In the genomic region with DNA sequence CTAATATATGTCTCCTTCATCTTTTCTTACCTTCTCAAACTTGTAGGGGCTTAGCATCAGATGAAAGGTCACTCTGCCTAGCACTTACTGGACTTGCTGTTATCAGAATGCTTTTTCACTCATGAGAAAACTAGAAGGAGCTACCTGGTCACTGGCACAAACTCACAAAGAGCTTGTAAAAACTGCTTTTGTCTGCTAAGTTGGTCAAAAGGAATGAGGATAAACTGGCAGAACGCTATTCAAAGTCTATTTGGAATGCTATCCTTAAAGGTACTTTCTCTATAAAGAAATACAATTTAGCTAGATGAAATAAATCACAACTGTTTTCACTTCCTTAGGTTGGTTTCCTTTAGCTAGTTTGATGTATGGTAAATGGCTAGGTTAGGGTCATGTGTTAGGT, we compare ENCODE assay signal across 7 cellular contexts. TPM values are rescaled to one million over a fixed set of nuclear protein-coding genes. Genes with fewer than 3 reads are reported as not detected.
DNase-seq lines count a peak whose midpoint lies in the region; FAIRE-seq and TF ChIP-seq lines count a peak whose summit lies in the region.
"Not testable (repeated sequence)": the region's sequence is repeated elsewhere in the genome, so short reads cannot be mapped to it uniquely, and the experiment has no call there.

No MANE protein-coding gene starts in this region.

- H3K27me3 ChIP-seq in CD8-positive, alpha-beta memory T cell (ENCODE audit: insufficient read depth, low read length, poor library complexity, severe bottlenecking); OCI-LY1 (ENCODE audit: insufficient read depth, low read length); SK-N-SH (ENCODE audit: insufficient read depth); keratinocyte (ENCODE audit: control insufficient read depth, extremely low read depth, insufficient read depth, low read length); skeletal muscle satellite cell (ENCODE audit: control insufficient read depth, insufficient read depth, low read length): not testable (repeated sequence)

- DNase-seq in CD8-positive, alpha-beta memory T cell; SK-N-SH; endothelial cell (ENCODE audit: low spot score); keratinocyte (ENCODE audit: low read depth, low spot score): not testable (repeated sequence)

- H3F3A ChIP-seq in OCI-LY1 (ENCODE audit: insufficient read depth, low read length), result not testable (repeated sequence)
- peaks cover 43% of the 10 kb centered on the region for H3F3A ChIP-seq in SK-N-SH (replicated peaks; ENCODE audit: insufficient read depth)

- H4K20me1 ChIP-seq in OCI-LY1 (ENCODE audit: insufficient read depth, low read length); SK-N-SH (ENCODE audit: insufficient read depth); keratinocyte (ENCODE audit: control insufficient read depth, extremely low read depth, insufficient read depth, low read length): not testable (repeated sequence)

- H3K4me1 Mint-ChIP-seq in CD8-positive, alpha-beta memory T cell, result peaks cover 10 to 14% (median 13%) of the 10 kb centered on the region in 3 donors
- peaks cover 17% of the 10 kb centered on the region for H3K4me1 Mint-ChIP-seq in endothelial cell (ENCODE audit: unreplicated experiment)
- H3K4me1 Mint-ChIP-seq in nephron, result not testable (repeated sequence)

- peaks cover 15% of the 10 kb centered on the region for H3K4me1 ChIP-seq in CD8-positive, alpha-beta memory T cell (ENCODE audit: insufficient read depth, low read length)
- H3K4me1 ChIP-seq in OCI-LY1 (ENCODE audit: insufficient read depth, low read length, severe bottlenecking) (peaks cover 27% of the 10 kb centered on the region), SK-N-SH (ENCODE audit: control insufficient read depth in 1 of 2, insufficient read depth in 2 of 2, low read depth in 1 of 2, low read length in 1 of 2) (peaks cover 11 to 40% of the 10 kb centered on the region in 2 experiments), keratinocyte (ENCODE audit: control insufficient read depth, extremely low read depth, insufficient read depth, low read length) (peaks cover 41% of the 10 kb centered on the region), skeletal muscle satellite cell (ENCODE audit: control insufficient read depth, insufficient read depth, low read length) (peaks cover 49% of the 10 kb centered on the region)

- 92% methylated on average over 1 of the region's 1 CpG for WGBS in SK-N-SH (ENCODE audit: low lambda C conversion rate)

- peaks cover 33% of the 10 kb centered on the region for H3K36me3 ChIP-seq in CD8-positive, alpha-beta memory T cell (ENCODE audit: insufficient read depth, low read length)
- peaks cover 37% of the 10 kb centered on the region; the same call in 1 of the 2 replicates for H3K36me3 ChIP-seq in OCI-LY1 (ENCODE audit: insufficient read depth, low read length)
- peaks cover 42 to 51% of the 10 kb centered on the region in 2 experiments for H3K36me3 ChIP-seq in SK-N-SH (replicated peaks in 1 of 2; ENCODE audit: control insufficient read depth in 1 of 2, insufficient read depth in 2 of 2, low read length in 1 of 2)
- H3K36me3 ChIP-seq in keratinocyte (ENCODE audit: control insufficient read depth in 2 of 2, extremely low read depth in 1 of 2, insufficient read depth in 2 of 2, low read length in 2 of 2), result peaks cover 6 to 10% of the 10 kb centered on the region in 2 experiments
- peaks cover 34% of the 10 kb centered on the region for H3K36me3 ChIP-seq in skeletal muscle satellite cell (ENCODE audit: insufficient read depth, low read length)

- TF ChIP-seq RAD21 in SK-N-SH (IDR thresholded peaks at IDR 0.05; ENCODE audit: low read length), result not testable (repeated sequence)

- CTCF ChIA-PET in CD8-positive, alpha-beta memory T cell (lab: Charles Lee), result not testable (repeated sequence)
- CTCF ChIA-PET in SK-N-SH (lab: Yijun Ruan, JAX), result interaction anchor here (1.1 kb wide), 1 partner anchor 40 kb away, joined by 3 read pairs; no protein-coding TSS in a partner anchor

- dilution Hi-C loops in keratinocyte (cut with MboI; ENCODE audit: extremely low pct_ligation_motif_present, low sequenced_read_pairs), result not testable (repeated sequence)

- peak overlapping the region in 6 of 8 donors; percentile 11 to 85 (median 52) for H3K27ac Mint-ChIP-seq in CD8-positive, alpha-beta memory T cell
- peak overlapping the region; percentile 96 for H3K27ac Mint-ChIP-seq in endothelial cell (ENCODE audit: unreplicated experiment)
- H3K27ac Mint-ChIP-seq in nephron, result not testable (repeated sequence)

- not testable (repeated sequence) for TF ChIP-seq CTCF in OCI-LY1 (IDR thresholded peaks at IDR 0.05; ENCODE audit: low read length); SK-N-SH (IDR thresholded peaks at IDR 0.05); endothelial cell (IDR thresholded peaks at IDR 0.05; ENCODE audit: unreplicated experiment); keratinocyte (optimal IDR thresholded peaks at IDR 0.05 in 1 of 3, IDR thresholded peaks at IDR 0.05 in 1 of 3, conservative IDR thresholded peaks at IDR 0.05 in 1 of 3; ENCODE audit: extremely low read depth in 1 of 3, insufficient read depth in 2 of 3, low read length in 3 of 3); nephron (IDR thresholded peaks at IDR 0.05; ENCODE audit: unreplicated experiment in 3 of 3)

- not testable (repeated sequence) for H3K9me3 ChIP-seq in CD8-positive, alpha-beta memory T cell (ENCODE audit: low read length); OCI-LY1 (ENCODE audit: low read length); SK-N-SH; keratinocyte (ENCODE audit: control insufficient read depth, low read depth, low read length); skeletal muscle satellite cell (replicated peaks; ENCODE audit: low read length)

- H3K9me2 ChIP-seq in OCI-LY1 (ENCODE audit: low read depth, low read length); SK-N-SH: not testable (repeated sequence)

- H3K27ac ChIP-seq in CD8-positive, alpha-beta memory T cell (ENCODE audit: low read depth, low read length), result not testable (repeated sequence)
- H3K27ac ChIP-seq in OCI-LY1 (ENCODE audit: low read depth, low read length, poor library complexity, severe bottlenecking) (peak overlapping the region; percentile 9), SK-N-SH (ENCODE audit: low read depth in 2 of 2, low read length in 1 of 2) (peak overlapping the region; percentile 20 to 93; a peak in 2 of 4 replicates), keratinocyte (ENCODE audit: control insufficient read depth, insufficient read depth, low read length) (peak overlapping the region; percentile 4)

- H3K4me3 ChIP-seq in CD8-positive, alpha-beta memory T cell (ENCODE audit: low read length); OCI-LY1 (ENCODE audit: low read depth, low read length, poor library complexity, severe bottlenecking); SK-N-SH (ENCODE audit: low read depth in 2 of 2, low read length in 1 of 2); keratinocyte (ENCODE audit: control insufficient read depth in 2 of 3, extremely low read depth in 1 of 3, insufficient read depth in 2 of 3, low read depth in 1 of 3, low read length in 3 of 3); skeletal muscle satellite cell (ENCODE audit: low read length): not testable (repeated sequence)

- H2AFZ ChIP-seq in OCI-LY1 (ENCODE audit: low read length); SK-N-SH (ENCODE audit: low read depth); keratinocyte (ENCODE audit: control insufficient read depth, low read length): not testable (repeated sequence)

- peak; percentile 9 for FAIRE-seq in keratinocyte (lab: Jason Lieb, UNC)

- POLR2A ChIA-PET in CD8-positive, alpha-beta memory T cell (lab: Charles Lee); SK-N-SH (lab: Yijun Ruan, JAX): not testable (repeated sequence)

- H3K9me1 ChIP-seq in keratinocyte (ENCODE audit: control insufficient read depth, extremely low read depth, insufficient read depth, low read length), result not testable (repeated sequence)

- not testable (repeated sequence) for H3K9ac ChIP-seq in OCI-LY1 (ENCODE audit: low read length); SK-N-SH; keratinocyte (ENCODE audit: control insufficient read depth, extremely low read depth, insufficient read depth, low read length)
- H3K9ac ChIP-seq in skeletal muscle satellite cell (ENCODE audit: low read depth, low read length), result peak overlapping the region; percentile 5

- not testable (repeated sequence) for H3K79me2 ChIP-seq in OCI-LY1 (ENCODE audit: insufficient read depth, low read length)
- peaks cover 24% of the 10 kb centered on the region for H3K79me2 ChIP-seq in SK-N-SH (ENCODE audit: insufficient read depth)
- peaks cover 19% of the 10 kb centered on the region for H3K79me2 ChIP-seq in keratinocyte (ENCODE audit: control insufficient read depth, insufficient read depth, low read length)

- not testable (repeated sequence) for TF ChIP-seq EP300 in SK-N-SH (IDR thresholded peaks at IDR 0.05; ENCODE audit: borderline replicate concordance in 1 of 2, low read depth in 1 of 2, low read length in 1 of 2)

- not testable (repeated sequence) for H3K9me3 Mint-ChIP-seq in CD8-positive, alpha-beta memory T cell; endothelial cell (ENCODE audit: unreplicated experiment); nephron

- H3K4me2 ChIP-seq in OCI-LY1 (ENCODE audit: low read length); SK-N-SH; keratinocyte (ENCODE audit: control insufficient read depth, extremely low read depth, insufficient read depth, low read depth, low read length); skeletal muscle satellite cell (ENCODE audit: low read length): not testable (repeated sequence)

- not testable (repeated sequence) for H3K27me3 Mint-ChIP-seq in CD8-positive, alpha-beta memory T cell; endothelial cell (ENCODE audit: unreplicated experiment); nephron (ENCODE audit: low read depth)

- H3K36me3 Mint-ChIP-seq in CD8-positive, alpha-beta memory T cell, result peaks cover 0 to 42% (median 25%) of the 10 kb centered on the region in 3 donors
- peaks cover 33% of the 10 kb centered on the region for H3K36me3 Mint-ChIP-seq in endothelial cell (ENCODE audit: low read depth, unreplicated experiment)
- H3K36me3 Mint-ChIP-seq in nephron (ENCODE audit: low read depth), result peaks cover 41% of the 10 kb centered on the region

- peak overlapping the region in 1 of 7 donors; percentile 16 for H3K4me3 Mint-ChIP-seq in CD8-positive, alpha-beta memory T cell
- not testable (repeated sequence) for H3K4me3 Mint-ChIP-seq in endothelial cell (ENCODE audit: unreplicated experiment)
- H3K4me3 Mint-ChIP-seq in nephron, result peak overlapping the region; percentile 39 to 73 (median 60)

RNA-seq across cellular contexts. Expression of gene CCDC121, which starts 2.5 kb away (rescaled TPM):
- total RNA-seq in CD8-positive, alpha-beta memory T cell, result under 1 TPM; 0.20 to 0.58 TPM
- polyA plus RNA-seq in CD8-positive, alpha-beta memory T cell, result 0.62 TPM
- 2.3 and 2.7 TPM in 2 replicates for polyA plus RNA-seq in SK-N-SH (2012; rRNA removed)
- polyA plus RNA-seq in SK-N-SH (2012; cell fraction: cytosol; rRNA removed), result 2.5 and 2.8 TPM in 2 replicates
- 2.8 and 3.3 TPM in 2 replicates for polyA plus RNA-seq in SK-N-SH (2012; cell fraction: nucleus; rRNA removed)
- total RNA-seq in endothelial cell (ENCODE audit: unreplicated experiment), result 4.7 TPM
- 0.86 to 1.1 TPM (median 1.1 TPM) in 3 replicates for polyA plus RNA-seq in keratinocyte
- 0.70 TPM for polyA plus RNA-seq in keratinocyte (2011; ENCODE audit: low read depth)
- 0.40 and 0.89 TPM in 2 replicates for polyA plus RNA-seq in keratinocyte (2011; cell fraction: cytosol; rRNA removed)
- 2.1 TPM in 2 replicates for polyA plus RNA-seq in keratinocyte (2011; cell fraction: nucleus; rRNA removed)
- polyA plus RNA-seq in keratinocyte (2012; ENCODE audit: low replicate concordance), result 0.83 and 1.00 TPM in 2 replicates
- polyA minus RNA-seq in keratinocyte, result 0.66 to 1.0 TPM (median 0.69 TPM) in 3 replicates
- polyA minus RNA-seq in keratinocyte (2011; cell fraction: cytosol; rRNA and poly(A)+ RNA removed), result not detected
- 4.0 and 5.7 TPM in 2 replicates for polyA minus RNA-seq in keratinocyte (2011; cell fraction: nucleus; rRNA and poly(A)+ RNA removed)
- total RNA-seq in skeletal muscle satellite cell (2012; rRNA removed), result 0.25 and 1.1 TPM in 2 replicates

RNA-seq across cellular contexts. Expression of gene GPN1, which starts 2.5 kb away (rescaled TPM):
- 10 to 100 TPM; 67.3 to 70.5 TPM for total RNA-seq in CD8-positive, alpha-beta memory T cell
- 63.6 TPM for polyA plus RNA-seq in CD8-positive, alpha-beta memory T cell
- 74.0 and 92.8 TPM in 2 replicates for polyA plus RNA-seq in SK-N-SH (2012; rRNA removed)
- polyA plus RNA-seq in SK-N-SH (2012; cell fraction: cytosol; rRNA removed), result 97.6 and 100 TPM in 2 replicates
- polyA plus RNA-seq in SK-N-SH (2012; cell fraction: nucleus; rRNA removed), result 56.0 and 77.7 TPM in 2 replicates
- 39.7 TPM for total RNA-seq in endothelial cell (ENCODE audit: unreplicated experiment)
- 77.8 to 103 TPM (median 85.7 TPM) in 3 replicates for polyA plus RNA-seq in keratinocyte
- polyA plus RNA-seq in keratinocyte (2011; ENCODE audit: low read depth), result 56.9 TPM
- polyA plus RNA-seq in keratinocyte (2011; cell fraction: cytosol; rRNA removed), result 60.5 and 106 TPM in 2 replicates
- 60.4 and 65.4 TPM in 2 replicates for polyA plus RNA-seq in keratinocyte (2011; cell fraction: nucleus; rRNA removed)
- polyA plus RNA-seq in keratinocyte (2012; ENCODE audit: low replicate concordance), result 37.4 and 68.4 TPM in 2 replicates
- polyA minus RNA-seq in keratinocyte, result 42.3 to 76.8 TPM (median 65.0 TPM) in 3 replicates
- polyA minus RNA-seq in keratinocyte (2011; cell fraction: cytosol; rRNA and poly(A)+ RNA removed), result 58.7 TPM
- 47.4 and 91.5 TPM in 2 replicates for polyA minus RNA-seq in keratinocyte (2011; cell fraction: nucleus; rRNA and poly(A)+ RNA removed)
- total RNA-seq in skeletal muscle satellite cell (2012; rRNA removed), result 44.6 and 48.5 TPM in 2 replicates

RNA-seq across cellular contexts. Expression of gene SUPT7L, which starts 37.1 kb away (rescaled TPM):
- 10 to 100 TPM; 31.1 to 33.6 TPM for total RNA-seq in CD8-positive, alpha-beta memory T cell
- 24.6 TPM for polyA plus RNA-seq in CD8-positive, alpha-beta memory T cell
- polyA plus RNA-seq in SK-N-SH (2012; rRNA removed), result 49.7 and 69.3 TPM in 2 replicates
- polyA plus RNA-seq in SK-N-SH (2012; cell fraction: cytosol; rRNA removed), result 28.3 and 33.5 TPM in 2 replicates
- polyA plus RNA-seq in SK-N-SH (2012; cell fraction: nucleus; rRNA removed), result 135 and 184 TPM in 2 replicates
- total RNA-seq in endothelial cell (ENCODE audit: unreplicated experiment), result 39.1 TPM
- polyA plus RNA-seq in keratinocyte, result 30.4 to 39.8 TPM (median 38.5 TPM) in 3 replicates
- polyA plus RNA-seq in keratinocyte (2011; ENCODE audit: low read depth), result 9.7 TPM
- 19.8 and 27.1 TPM in 2 replicates for polyA plus RNA-seq in keratinocyte (2011; cell fraction: cytosol; rRNA removed)
- 110 and 119 TPM in 2 replicates for polyA plus RNA-seq in keratinocyte (2011; cell fraction: nucleus; rRNA removed)
- 20.7 and 21.2 TPM in 2 replicates for polyA plus RNA-seq in keratinocyte (2012; ENCODE audit: low replicate concordance)
- 21.2 to 31.2 TPM (median 31.2 TPM) in 3 replicates for polyA minus RNA-seq in keratinocyte
- polyA minus RNA-seq in keratinocyte (2011; cell fraction: cytosol; rRNA and poly(A)+ RNA removed), result 15.7 TPM
- 28.8 and 34.4 TPM in 2 replicates for polyA minus RNA-seq in keratinocyte (2011; cell fraction: nucleus; rRNA and poly(A)+ RNA removed)
- total RNA-seq in skeletal muscle satellite cell (2012; rRNA removed), result 25.1 and 26.6 TPM in 2 replicates

RNA-seq across cellular contexts. Expression of gene SLC4A1AP, which starts 37.4 kb away (rescaled TPM):
- total RNA-seq in CD8-positive, alpha-beta memory T cell, result 10 to 100 TPM; 28.6 to 29.6 TPM
- 29.1 TPM for polyA plus RNA-seq in CD8-positive, alpha-beta memory T cell
- polyA plus RNA-seq in SK-N-SH (2012; rRNA removed) (9.4 and 9.8 TPM in 2 replicates), keratinocyte (10.3 to 17.0 TPM (median 13.5 TPM) in 3 replicates)
- polyA plus RNA-seq in SK-N-SH (2012; cell fraction: cytosol; rRNA removed), result 10.6 and 13.9 TPM in 2 replicates
- polyA plus RNA-seq in SK-N-SH (2012; cell fraction: nucleus; rRNA removed), result 8.7 and 11.4 TPM in 2 replicates
- total RNA-seq in endothelial cell (ENCODE audit: unreplicated experiment), result 19.8 TPM
- polyA plus RNA-seq in keratinocyte (2011; ENCODE audit: low read depth), result 56.3 TPM
- 12.6 and 15.0 TPM in 2 replicates for polyA plus RNA-seq in keratinocyte (2011; cell fraction: cytosol; rRNA removed)
- polyA plus RNA-seq in keratinocyte (2011; cell fraction: nucleus; rRNA removed), result 20.6 and 27.6 TPM in 2 replicates
- polyA plus RNA-seq in keratinocyte (2012; ENCODE audit: low replicate concordance), result 19.9 and 24.1 TPM in 2 replicates
- 5.0 to 6.8 TPM (median 6.0 TPM) in 3 replicates for polyA minus RNA-seq in keratinocyte
- 10.7 TPM for polyA minus RNA-seq in keratinocyte (2011; cell fraction: cytosol; rRNA and poly(A)+ RNA removed)
- polyA minus RNA-seq in keratinocyte (2011; cell fraction: nucleus; rRNA and poly(A)+ RNA removed), result 8.3 and 10.8 TPM in 2 replicates
- total RNA-seq in skeletal muscle satellite cell (2012; rRNA removed), result 25.3 and 29.9 TPM in 2 replicates

RNA-seq across cellular contexts. Expression of gene ZNF512, which starts 43.5 kb away (rescaled TPM):
- 10 to 100 TPM; 20.6 to 21.8 TPM for total RNA-seq in CD8-positive, alpha-beta memory T cell
- polyA plus RNA-seq in CD8-positive, alpha-beta memory T cell, result 39.1 TPM
- polyA plus RNA-seq in SK-N-SH (2012; rRNA removed) (22.3 and 36.5 TPM in 2 replicates), keratinocyte (10.3 to 16.6 TPM (median 11.0 TPM) in 3 replicates)
- 26.9 and 29.5 TPM in 2 replicates for polyA plus RNA-seq in SK-N-SH (2012; cell fraction: cytosol; rRNA removed)
- polyA plus RNA-seq in SK-N-SH (2012; cell fraction: nucleus; rRNA removed), result 87.7 and 112 TPM in 2 replicates
- 30.1 TPM for total RNA-seq in endothelial cell (ENCODE audit: unreplicated experiment)
- polyA plus RNA-seq in keratinocyte (2011; ENCODE audit: low read depth), result 4.8 TPM
- 8.1 and 13.5 TPM in 2 replicates for polyA plus RNA-seq in keratinocyte (2011; cell fraction: cytosol; rRNA removed)
- polyA plus RNA-seq in keratinocyte (2011; cell fraction: nucleus; rRNA removed), result 28.6 and 35.9 TPM in 2 replicates
- 4.1 and 10.1 TPM in 2 replicates for polyA plus RNA-seq in keratinocyte (2012; ENCODE audit: low replicate concordance)
- polyA minus RNA-seq in keratinocyte, result 2.2 to 22.2 TPM (median 8.0 TPM) in 3 replicates
- 7.5 TPM for polyA minus RNA-seq in keratinocyte (2011; cell fraction: cytosol; rRNA and poly(A)+ RNA removed)
- polyA minus RNA-seq in keratinocyte (2011; cell fraction: nucleus; rRNA and poly(A)+ RNA removed), result 5.6 and 9.5 TPM in 2 replicates
- 15.5 and 18.8 TPM in 2 replicates for total RNA-seq in skeletal muscle satellite cell (2012; rRNA removed)
